Comparison of ENCODE assay signal across 20 cellular contexts in the genomic region with DNA sequence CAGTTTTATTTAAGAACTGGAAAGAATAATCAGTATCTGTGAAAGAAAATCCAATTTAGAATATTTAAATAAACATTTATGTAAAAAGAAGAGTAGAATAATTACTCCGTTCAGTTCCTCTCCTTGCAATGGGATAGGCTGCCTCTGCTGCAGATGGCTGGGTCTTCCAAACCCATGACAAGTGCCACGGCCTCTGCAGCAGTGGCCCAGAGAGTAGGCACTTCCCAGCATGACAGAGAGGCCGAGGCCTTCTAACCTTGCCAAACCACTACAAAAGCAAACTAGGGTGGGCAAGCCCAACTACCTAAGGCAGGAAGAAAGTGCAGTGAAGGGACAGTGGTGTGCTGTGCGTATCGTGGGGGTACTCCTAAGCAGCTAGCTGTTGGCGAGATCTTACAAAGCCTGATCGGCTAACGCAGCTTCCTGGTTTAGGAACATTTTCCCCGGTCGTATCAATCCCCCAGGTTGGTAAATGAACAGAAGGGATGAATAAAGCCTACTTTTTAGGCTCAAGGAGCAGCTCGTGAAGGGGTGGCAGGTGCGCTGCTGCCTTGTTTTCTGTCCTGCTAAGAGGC. TPM values are rescaled to one million over a fixed set of nuclear protein-coding genes. Genes with fewer than 3 reads are reported as not detected.
"Had no signal": no experiment of that assay in that cellular context is flagged by ENCODE, and none has a peak within 500 bp of the region (broad histone marks: within the 10 kb centered on the region; RNA-seq: fewer than 3 reads in every experiment).

No MANE protein-coding gene starts in this region.

- H3K9me3 Mint-ChIP-seq: activated naive CD4-positive, alpha-beta T cell treated with anti-CD3 and anti-CD28 coated beads, Interleukin-2, amount 10 ng/mL, durations not matched to agents 7 days and 5 days; activated T-cell treated with anti-CD3 and anti-CD28 coated beads, Interleukin-2, amount 50 U/mL, for 24 hours; naive thymus-derived CD8-positive, alpha-beta T cell had no signal

- H3K27ac ChIP-seq: ascending aorta, gastroesophageal sphincter, tibial nerve, uterus had no signal

- H3K4me3 Mint-ChIP-seq: activated naive CD4-positive, alpha-beta T cell treated with anti-CD3 and anti-CD28 coated beads, Interleukin-2, amount 10 ng/mL, durations not matched to agents 7 days and 5 days; activated T-cell treated with anti-CD3 and anti-CD28 coated beads, Interleukin-2, amount 50 U/mL, for 24 hours; naive thymus-derived CD8-positive, alpha-beta T cell had no signal

- H3K9me3 ChIP-seq: ascending aorta, gastroesophageal sphincter, heart right ventricle, right atrium auricular region, tibial nerve, uterus had no signal

- ATAC-seq: gastroesophageal sphincter; heart right ventricle; left colon; naive thymus-derived CD8-positive, alpha-beta T cell had no signal

- H3K4me1 ChIP-seq: ascending aorta, uterus had no signal

- H3K4me3 ChIP-seq: ascending aorta, gastroesophageal sphincter, heart right ventricle, right atrium auricular region, skin epidermis, tibial nerve, uterus had no signal

- DNase-seq: activated CD4-positive, alpha-beta T cell treated with anti-CD3 and anti-CD28 coated beads, Interleukin-2, amount 50 U/mL, for 48 hours; activated naive CD4-positive, alpha-beta T cell treated with anti-CD3 and anti-CD28 coated beads, Interleukin-2, amount 10 ng/mL, durations not matched to agents 7 days and 5 days; activated T-cell treated with anti-CD3 and anti-CD28 coated beads, Interleukin-2, amount 50 U/mL, for 24 hours; heart right ventricle; left colon; stimulated activated CD4-positive, alpha-beta T cell treated with anti-CD3 and anti-CD28 coated beads, Interleukin-4, amount 100 ng/mL, for 24 hours; stimulated activated naive CD4-positive, alpha-beta T cell; T1000; uterus had no signal

- H3K36me3 ChIP-seq: uterus had no signal

- H3K4me1 Mint-ChIP-seq: activated naive CD4-positive, alpha-beta T cell treated with anti-CD3 and anti-CD28 coated beads, Interleukin-2, amount 10 ng/mL, durations not matched to agents 7 days and 5 days had no signal

- H3K27me3 ChIP-seq: ascending aorta, gastroesophageal sphincter, heart right ventricle, right atrium auricular region, tibial nerve, uterus had no signal

- H3K27ac Mint-ChIP-seq: activated naive CD4-positive, alpha-beta T cell treated with anti-CD3 and anti-CD28 coated beads, Interleukin-2, amount 10 ng/mL, durations not matched to agents 7 days and 5 days; activated T-cell treated with anti-CD3 and anti-CD28 coated beads, Interleukin-2, amount 50 U/mL, for 24 hours; naive thymus-derived CD8-positive, alpha-beta T cell had no signal

RNA-seq across cellular contexts. Expression of a gene that starts 15.4 kb away (rescaled TPM):
- polyA plus RNA-seq: naive thymus-derived CD8-positive, alpha-beta T cell had no signal

RNA-seq across cellular contexts. Expression of a gene that starts 22.7 kb away (rescaled TPM):
- total RNA-seq: ascending aorta; dermis microvascular lymphatic vessel endothelial cell; epithelial cell of proximal tubule; gastroesophageal sphincter; heart right ventricle; left colon; mucosa of gallbladder; naive thymus-derived CD8-positive, alpha-beta T cell; posterior vena cava; right atrium auricular region; subcutaneous adipose tissue; tibial nerve; uterus had no signal
- polyA plus RNA-seq: heart right ventricle; naive thymus-derived CD8-positive, alpha-beta T cell had no signal
